In genomic region chrX:7987160-7987992, GRCh38 we compare ENCODE assay signal across 11 cellular contexts.
A peak's percentile ranks its signal among the peaks of the same experiment; 100 is the strongest.
DNase-seq lines count a peak whose midpoint lies in the region; ATAC-seq and TF ChIP-seq lines count a peak whose summit lies in the region.
"Had no signal": no experiment of that assay in that cellular context is flagged by ENCODE, and none has a peak within 500 bp of the region (broad histone marks: within the 10 kb centered on the region; RNA-seq: fewer than 3 reads in every experiment).

No MANE protein-coding gene starts in this region.

- TF ChIP-seq CTCF in HFFc6 (IDR thresholded peaks at IDR 0.05) = no peak
- TF ChIP-seq CTCF in foreskin keratinocyte (conservative IDR thresholded peaks at IDR 0.05) = no peak
- TF ChIP-seq CTCF in GM13976 (IDR thresholded peaks at IDR 0.05; ENCODE audit: borderline replicate concordance, control extremely low read depth, extremely low read depth, insufficient read depth, missing control alignments) = no peak

- peaks cover 72% of the 10 kb centered on the region for H3K4me1 Mint-ChIP-seq in HFFc6 (ENCODE audit: low read depth)

- no peaks in the 10 kb centered on the region for H3K27me3 ChIP-seq in foreskin keratinocyte
- H3K27me3 ChIP-seq: ovary had no signal

- peak overlapping the region; percentile 37 for H3K4me3 Mint-ChIP-seq in HFFc6

- no peaks in the 10 kb centered on the region for H3K27me3 Mint-ChIP-seq in HFFc6 (ENCODE audit: insufficient read depth)

- peak overlapping the region; percentile 90 for H3K27ac Mint-ChIP-seq in HFFc6

- ATAC-seq in GM18502 (IDR thresholded peaks at IDR 0.05; ENCODE audit: poor library complexity, unreplicated experiment) (peak; percentile 74), foreskin keratinocyte (peak; percentile 8), GM19455 (IDR thresholded peaks at IDR 0.05; ENCODE audit: unreplicated experiment) (no peak)

- peaks cover 18% of the 10 kb centered on the region for H3K4me1 ChIP-seq in foreskin keratinocyte

- H3K36me3 Mint-ChIP-seq in HFFc6 (ENCODE audit: low read depth) = no peaks in the 10 kb centered on the region

- H3K9me3 Mint-ChIP-seq in HFFc6 = no peaks in the 10 kb centered on the region

- DNase-seq in HFFc6 (peak; percentile 25), NOMO-1 (lab: John Stamatoyannopoulos, UW; ENCODE audit: unreplicated experiment in 2 of 2) (peak; percentile 47 to 90), foreskin keratinocyte (peak; percentile 16 to 37), NCI-H446 (lab: John Stamatoyannopoulos, UW) (no peak), GM13976 (ENCODE audit: low spot score) (no peak), NCI-H128 (lab: John Stamatoyannopoulos, UW; ENCODE audit: unreplicated experiment) (no peak)
- DNase-seq: activated effector memory CD4-positive, alpha-beta T cell treated with Interleukin-2 at 50 U/mL for 16 hours; DMS153; ovary had no signal

- H3K27ac ChIP-seq in foreskin keratinocyte = peak overlapping the region; percentile 74
- H3K27ac ChIP-seq: ovary had no signal

- in situ Hi-C loops in GM13976 (cut with MboI; ENCODE audit: low sequenced_read_pairs, unreplicated experiment) = no loop called here

Comparison
In these comparisons a context has a peak if more than half of its experiments do, and no peak if none do; other contexts are left out.
1. DNase-seq: peak in HFFc6 (single experiment), NOMO-1 (2 of 2) and foreskin keratinocyte (2 of 2); none in NCI-H446 (0 of 2), GM13976 (single experiment) and NCI-H128 (single experiment).